In the genomic region with DNA sequence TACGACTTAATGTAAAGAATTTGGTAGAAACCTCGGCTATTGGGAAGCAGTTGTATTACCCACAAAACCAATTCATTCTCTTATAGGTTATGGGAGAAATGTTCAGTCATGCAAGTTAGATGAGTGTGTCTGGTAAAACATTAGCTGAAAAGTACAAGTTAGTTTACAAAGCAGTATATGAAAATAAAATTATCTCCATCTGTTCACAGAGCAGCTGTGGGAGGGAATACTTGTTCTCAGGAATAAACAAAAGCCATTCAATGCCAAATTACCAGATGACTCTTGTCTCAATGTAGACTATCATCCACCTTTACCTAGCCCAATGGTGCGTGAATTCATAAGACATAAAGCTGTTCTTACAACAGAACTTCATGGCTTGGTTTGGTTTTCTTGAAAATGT, we compare ENCODE assay signal across 25 cellular contexts. TPM values are rescaled to one million over a fixed set of nuclear protein-coding genes. Genes with fewer than 3 reads are reported as not detected.
DNase-seq lines count a peak whose midpoint lies in the region; ATAC-seq, FAIRE-seq and TF ChIP-seq lines count a peak whose summit lies in the region.
"Had no signal": no experiment of that assay in that cellular context is flagged by ENCODE, and none has a peak within 500 bp of the region (broad histone marks: within the 10 kb centered on the region; RNA-seq: fewer than 3 reads in every experiment).

No MANE protein-coding gene starts in this region.

- DNase-seq in DMS53 (lab: John Stamatoyannopoulos, UW) (peak; percentile 6), DMS53 treated with DMSO at 0.1 percent for 48 hours (lab: John Stamatoyannopoulos, UW; ENCODE audit: unreplicated experiment) (no peak), NCI-H1694 (lab: John Stamatoyannopoulos, UW) (peak; percentile 64), pancreas (peak in 1 of 6 donors; percentile 16), colonic mucosa (no peak), 8988T (no peak)
- DNase-seq: Calu3; CD8-positive, alpha-beta memory T cell; DMS79; KBM-7; MM.1S; NCI-H1048; NCI-H1436 treated with DMSO at 0.1 percent for 48 hours; NCI-H2029 treated with DMSO at 0.1 percent for 48 hours; NCI-H446 treated with DMSO at 0.1 percent for 48 hours; NCI-H526 treated with DMSO at 0.1 percent for 48 hours; Peyer's patch had no signal

- peak; percentile 76 to 91 (median 83) for ATAC-seq in pancreas
- no peak for ATAC-seq in HG02852 (IDR thresholded peaks at IDR 0.05; ENCODE audit: unreplicated experiment)
- ATAC-seq: GM23338, SK-N-SH treated with all-trans-retinoic acid at 6 μM for 48 hours had no signal

- H3K4me1 ChIP-seq in endocrine pancreas (ENCODE audit: control insufficient read depth, insufficient read depth, low read length) (peaks cover 6% of the 10 kb centered on the region), pancreas (peaks cover 0 to 20% (median 6%) of the 10 kb centered on the region in 3 donors), colonic mucosa (no peaks in the 10 kb centered on the region)
- H3K4me1 ChIP-seq: HAP-1, Peyer's patch had no signal

- H3K27ac ChIP-seq in pancreas (no peak overlapping the region), colonic mucosa (no peak overlapping the region)
- H3K27ac ChIP-seq: C4-2B, Peyer's patch had no signal

- no peak for TF ChIP-seq CTCF in pancreas (IDR thresholded peaks at IDR 0.05)
- TF ChIP-seq CTCF in colonic mucosa (IDR thresholded peaks at IDR 0.05), result no peak

- H3K36me3 ChIP-seq in endocrine pancreas (ENCODE audit: control insufficient read depth, insufficient read depth, low read length), result no peaks in the 10 kb centered on the region
- H3K36me3 ChIP-seq in pancreas, result no peaks in the 10 kb centered on the region
- H3K36me3 ChIP-seq in colonic mucosa, result no peaks in the 10 kb centered on the region
- H3K36me3 ChIP-seq: HAP-1, Peyer's patch had no signal

- FAIRE-seq in pancreas (lab: Jason Lieb, UNC), result no peak

- no peaks in the 10 kb centered on the region for H3K27me3 ChIP-seq in endocrine pancreas (ENCODE audit: control insufficient read depth, insufficient read depth, low read length)
- H3K27me3 ChIP-seq in pancreas, result no peaks in the 10 kb centered on the region
- no peaks in the 10 kb centered on the region for H3K27me3 ChIP-seq in colonic mucosa
- H3K27me3 ChIP-seq: Peyer's patch had no signal

- no peak overlapping the region for H3K9ac ChIP-seq in endocrine pancreas (ENCODE audit: control insufficient read depth, insufficient read depth, low read length)
- no peak overlapping the region for H3K9ac ChIP-seq in colonic mucosa (ENCODE audit: low read depth in 2 of 2, low read length in 2 of 2)

- H3K4me3 ChIP-seq in endocrine pancreas (ENCODE audit: control insufficient read depth, insufficient read depth, low read length) (peak overlapping the region; percentile 10), pancreas (no peak overlapping the region), colonic mucosa (no peak overlapping the region)
- H3K4me3 ChIP-seq: GM23338, HAP-1, Peyer's patch had no signal

- H3K9me3 ChIP-seq in endocrine pancreas (ENCODE audit: control insufficient read depth, low read length) (no peaks in the 10 kb centered on the region), pancreas (no peaks in the 10 kb centered on the region), colonic mucosa (no peaks in the 10 kb centered on the region)
- H3K9me3 ChIP-seq: HAP-1, Peyer's patch had no signal

- WGBS in pancreas, 2 donors, result 20 to 25% methylated on average over 3 of the region's 3 CpGs

- intact Hi-C loops in pancreas (cut with DNase I) (no loop called here), colonic mucosa (cut with DNase I) (no loop called here)

RNA-seq across cellular contexts. Expression of a gene that starts 28.6 kb away (rescaled TPM):
- under 1 TPM in 2 of 6 donors, not detected in 4; 0.24 to 0.29 TPM for total RNA-seq in pancreas
- under 1 TPM; 0.21 to 0.27 TPM for polyA plus RNA-seq in pancreas
- total RNA-seq in colonic mucosa, result under 1 TPM; 0.37 to 0.52 TPM
- total RNA-seq: A172, Calu3, GM23338, HT1080 had no signal
- polyA plus RNA-seq: GM23338 had no signal

RNA-seq across cellular contexts. Expression of a gene that starts 41.9 kb away (rescaled TPM):
- 10 to 100 TPM in 5 of 6 donors, 1 to 10 TPM in 1; 8.6 to 19.5 (median 14.3) TPM for total RNA-seq in pancreas
- polyA plus RNA-seq in pancreas, result 1 to 10 TPM; 5.9 to 7.6 TPM
- 10 to 100 TPM; 12.7 to 17.0 TPM for total RNA-seq in colonic mucosa

Comparison
In these comparisons a context has a peak if more than half of its experiments do, and no peak if none do; other contexts are left out.
1. DNase-seq: peak in DMS53 (single experiment) and NCI-H1694 (single experiment); none in DMS53 treated with DMSO at 0.1 percent for 48 hours (single experiment), colonic mucosa (single experiment) and 8988T (single experiment).